9 cellular contexts compared by ENCODE assay signal in genomic region chr11:112355726-112356125, GRCh38.
A peak's percentile ranks its signal among the peaks of the same experiment; 100 is the strongest.
DNase-seq lines count a peak whose midpoint lies in the region; ATAC-seq, FAIRE-seq and TF ChIP-seq lines count a peak whose summit lies in the region.
"Had no signal": no experiment of that assay in that cellular context is flagged by ENCODE, and none has a peak within 500 bp of the region (broad histone marks: within the 10 kb centered on the region; RNA-seq: fewer than 3 reads in every experiment).

No MANE protein-coding gene starts in this region.

- H3K4me3 ChIP-seq in right atrium auricular region, result no peak overlapping the region
- H3K4me3 ChIP-seq in body of pancreas, result no peak overlapping the region

- ATAC-seq in Right ventricle myocardium superior (ENCODE audit: poor library complexity) (peak; percentile 34), body of pancreas (no peak), GM18870 (IDR thresholded peaks at IDR 0.05; ENCODE audit: unreplicated experiment) (no peak)

- TF ChIP-seq POLR2A in body of pancreas (IDR thresholded peaks at IDR 0.05), result no peak

- TF ChIP-seq CTCF in right atrium auricular region (IDR thresholded peaks at IDR 0.05), result peak in 1 of 2 donors; percentile 52
- no peak for TF ChIP-seq CTCF in body of pancreas (IDR thresholded peaks at IDR 0.05)

- H3K27me3 ChIP-seq in right atrium auricular region (no peaks in the 10 kb centered on the region), body of pancreas (no peaks in the 10 kb centered on the region)

- DNase-seq in Right ventricle myocardium superior (peak; percentile 46), right atrium auricular region (ENCODE audit: low spot score) (no peak), NCI-H226 (peak; percentile 93), ecto neural progenitor cell (ENCODE audit: low spot score) (peak; percentile 54), urothelium cell line (ENCODE audit: low spot score) (no peak), body of pancreas (no peak)
- DNase-seq in activated naive CD4-positive, alpha-beta T cell treated with anti-CD3 and anti-CD28 coated beads, Interleukin-2, amount 50 U/mL, for 16 hours, result no peak
- DNase-seq: T-helper 1 cell had no signal

- H3K36me3 ChIP-seq in right atrium auricular region, result no peaks in the 10 kb centered on the region
- H3K36me3 ChIP-seq in body of pancreas (replicated peaks in 1 of 2; ENCODE audit: insufficient read depth in 1 of 2, low read depth in 2 of 2), result no peaks in the 10 kb centered on the region

- H3K27ac ChIP-seq in right atrium auricular region, result peak overlapping the region in 1 of 2 donors; percentile 30
- H3K27ac ChIP-seq in body of pancreas, result no peak overlapping the region

- FAIRE-seq in urothelium cell line (lab: Jason Lieb, UNC), result peak; percentile 17

- intact Hi-C loops in Right ventricle myocardium superior (cut with DNase I) (no loop called here), body of pancreas (cut with DNase I) (no loop called here)

- peaks cover 0 to 12% of the 10 kb centered on the region in 2 donors for H3K4me1 ChIP-seq in right atrium auricular region
- no peaks in the 10 kb centered on the region for H3K4me1 ChIP-seq in body of pancreas

- 74 to 87% methylated on average over 3 to 4 of the region's 4 CpGs for WGBS in body of pancreas, 2 donors

- no peaks in the 10 kb centered on the region for H3K9me3 ChIP-seq in right atrium auricular region
- H3K9me3 ChIP-seq in body of pancreas, result no peaks in the 10 kb centered on the region

Comparison
In these comparisons a context has a peak if more than half of its experiments do, and no peak if none do; other contexts are left out.
1. DNase-seq: peak in Right ventricle myocardium superior (single experiment), NCI-H226 (single experiment) and ecto neural progenitor cell (single experiment); none in right atrium auricular region (single experiment), urothelium cell line (single experiment), activated naive CD4-positive, alpha-beta T cell treated with anti-CD3 and anti-CD28 coated beads, Interleukin-2, amount 50 U/mL, for 16 hours (single experiment) and body of pancreas (0 of 4).